ENCODE assay signal across 29 cellular contexts in the genomic region with DNA sequence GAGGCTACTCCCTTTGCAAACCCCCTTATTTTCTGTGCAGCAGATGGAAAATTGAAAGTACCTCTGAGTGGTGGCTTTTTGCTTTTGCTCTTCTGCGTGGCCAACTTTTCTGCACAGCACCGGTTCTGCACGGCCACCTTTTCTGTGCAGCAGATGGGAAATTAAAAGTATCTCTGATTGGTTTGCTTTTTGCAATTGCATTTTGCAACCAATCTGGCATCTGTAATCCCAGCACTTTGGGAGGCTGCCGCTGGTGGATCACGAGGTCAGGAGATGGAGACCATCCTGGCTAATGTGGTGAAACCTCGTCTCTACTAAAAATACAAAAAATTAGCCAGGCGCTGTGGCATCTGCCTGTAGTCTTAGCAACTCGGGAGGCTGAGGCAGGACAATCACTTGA.
"Had no signal": no experiment of that assay in that cellular context is flagged by ENCODE, and none has a peak within 500 bp of the region (broad histone marks: within the 10 kb centered on the region; RNA-seq: fewer than 3 reads in every experiment).

No MANE protein-coding gene starts in this region.

- H3K4me3 Mint-ChIP-seq: activated CD4-positive, alpha-beta memory T cell treated with anti-CD3 and anti-CD28 coated beads, Interleukin-2, amount 10 ng/mL, durations not matched to agents 7 days and 5 days; activated CD4-positive, alpha-beta T cell treated with anti-CD3 and anti-CD28 coated beads for 36 hours; activated CD4-positive, alpha-beta T cell treated with anti-CD3 and anti-CD28 coated beads, Interleukin-2, amount 10 ng/mL, durations not matched to agents 24 days and 14 days; activated naive CD4-positive, alpha-beta T cell treated with anti-CD3 and anti-CD28 coated beads, Interleukin-2, amount 10 ng/mL, durations not matched to agents 7 days and 5 days; activated naive CD8-positive, alpha-beta T cell treated with anti-CD3 and anti-CD28 coated beads, Interleukin-2, amount 10 ng/mL, durations not matched to agents 7 days and 5 days; activated T-cell treated with anti-CD3 and anti-CD28 coated beads, Interleukin-2, amount 50 U/mL, for 24 hours; activated T-cell treated with anti-CD3 and anti-CD28 coated beads, Interleukin-2, amount 50 U/mL, for 72 hours; brain had no signal

- H3K27ac Mint-ChIP-seq: activated CD4-positive, alpha-beta memory T cell treated with anti-CD3 and anti-CD28 coated beads, Interleukin-2, amount 10 ng/mL, durations not matched to agents 7 days and 5 days; activated CD4-positive, alpha-beta T cell treated with anti-CD3 and anti-CD28 coated beads for 36 hours; activated CD4-positive, alpha-beta T cell treated with anti-CD3 and anti-CD28 coated beads, Interleukin-2, amount 10 ng/mL, durations not matched to agents 24 days and 14 days; activated naive CD4-positive, alpha-beta T cell treated with anti-CD3 and anti-CD28 coated beads, Interleukin-2, amount 10 ng/mL, durations not matched to agents 7 days and 5 days; activated naive CD4-positive, alpha-beta T cell treated with anti-CD3 and anti-CD28 coated beads, Interleukin-2, amount 50 U/mL, for 72 hours; activated naive CD8-positive, alpha-beta T cell treated with anti-CD3 and anti-CD28 coated beads, Interleukin-2, amount 10 ng/mL, durations not matched to agents 7 days and 5 days; activated T-cell treated with anti-CD3 and anti-CD28 coated beads, Interleukin-2, amount 50 U/mL, for 24 hours; activated T-cell treated with anti-CD3 and anti-CD28 coated beads, Interleukin-2, amount 50 U/mL, for 72 hours; brain had no signal

- FAIRE-seq: endometrium, endothelial cell of umbilical vein had no signal

- H3K9me3 ChIP-seq: ascending aorta, breast epithelium, colonic mucosa, esophagus squamous epithelium, gastroesophageal sphincter had no signal

- ATAC-seq: activated CD4-positive, alpha-beta T cell treated with anti-CD3 and anti-CD28 coated beads for 36 hours; activated naive CD4-positive, alpha-beta T cell treated with anti-CD3 and anti-CD28 coated beads, Interleukin-2, amount 50 U/mL, for 72 hours; activated T-cell treated with anti-CD3 and anti-CD28 coated beads, Interleukin-2, amount 50 U/mL, for 72 hours; gastroesophageal sphincter had no signal

- DNase-seq: activated CD4-positive, alpha-beta memory T cell treated with anti-CD3 and anti-CD28 coated beads, Interleukin-2, amount 10 ng/mL, durations not matched to agents 7 days and 5 days; activated CD4-positive, alpha-beta T cell treated with anti-CD3 and anti-CD28 coated beads for 36 hours; activated CD4-positive, alpha-beta T cell treated with anti-CD3 and anti-CD28 coated beads, Interleukin-2, amount 10 ng/mL, durations not matched to agents 24 days and 14 days; activated CD4-positive, CD25-positive, alpha-beta regulatory T cell; activated CD4-positive, CD25-positive, alpha-beta regulatory T cell treated with anti-CD3 and anti-CD28 coated beads, Interleukin-2, amount 50 U/mL, for 72 hours; activated CD8-positive, alpha-beta memory T cell treated with anti-CD3 and anti-CD28 coated beads, Interleukin-2, amount 50 U/mL, for 48 hours; activated gamma-delta T cell; activated naive CD4-positive, alpha-beta T cell; activated naive CD4-positive, alpha-beta T cell treated with anti-CD3 and anti-CD28 coated beads, Interleukin-2, amount 10 ng/mL, durations not matched to agents 7 days and 5 days; activated naive CD8-positive, alpha-beta T cell treated with anti-CD3 and anti-CD28 coated beads, Interleukin-2, amount 10 ng/mL, durations not matched to agents 7 days and 5 days; activated T-cell treated with anti-CD3 and anti-CD28 coated beads for 4 hours; activated T-cell treated with anti-CD3 and anti-CD28 coated beads, Interleukin-2, amount 50 U/mL, for 24 hours; activated T-cell treated with anti-CD3 and anti-CD28 coated beads, Interleukin-2, amount 50 U/mL, for 72 hours; central memory CD4-positive, alpha-beta T cell; cerebellar nuclear complex; colonic mucosa; effector CD8-positive, alpha-beta T cell; esophagus squamous epithelium; foreskin melanocyte; T-helper 2 cell had no signal

- H3K4me3 ChIP-seq: ascending aorta, breast epithelium, cardiac muscle cell, colonic mucosa, esophagus squamous epithelium, gastroesophageal sphincter had no signal

- H3K36me3 Mint-ChIP-seq: activated naive CD8-positive, alpha-beta T cell treated with anti-CD3 and anti-CD28 coated beads, Interleukin-2, amount 10 ng/mL, durations not matched to agents 7 days and 5 days; brain had no signal

- H3K4me1 ChIP-seq: ascending aorta, breast epithelium, colonic mucosa, esophagus squamous epithelium, gastroesophageal sphincter had no signal

- H3K4me1 Mint-ChIP-seq: activated CD4-positive, alpha-beta memory T cell treated with anti-CD3 and anti-CD28 coated beads, Interleukin-2, amount 10 ng/mL, durations not matched to agents 7 days and 5 days; activated CD4-positive, alpha-beta T cell treated with anti-CD3 and anti-CD28 coated beads for 36 hours; activated CD4-positive, alpha-beta T cell treated with anti-CD3 and anti-CD28 coated beads, Interleukin-2, amount 10 ng/mL, durations not matched to agents 24 days and 14 days; activated naive CD4-positive, alpha-beta T cell treated with anti-CD3 and anti-CD28 coated beads, Interleukin-2, amount 10 ng/mL, durations not matched to agents 7 days and 5 days; activated naive CD8-positive, alpha-beta T cell treated with anti-CD3 and anti-CD28 coated beads, Interleukin-2, amount 10 ng/mL, durations not matched to agents 7 days and 5 days; brain had no signal

- H3K27me3 ChIP-seq: ascending aorta, breast epithelium, cardiac muscle cell, colonic mucosa, esophagus squamous epithelium, gastroesophageal sphincter had no signal

- H3K36me3 ChIP-seq: ascending aorta, breast epithelium, cardiac muscle cell, colonic mucosa, esophagus squamous epithelium, gastroesophageal sphincter had no signal

- H3K27me3 Mint-ChIP-seq: activated CD4-positive, alpha-beta memory T cell treated with anti-CD3 and anti-CD28 coated beads, Interleukin-2, amount 10 ng/mL, durations not matched to agents 7 days and 5 days; activated CD4-positive, alpha-beta T cell treated with anti-CD3 and anti-CD28 coated beads, Interleukin-2, amount 10 ng/mL, durations not matched to agents 24 days and 14 days; activated naive CD4-positive, alpha-beta T cell treated with anti-CD3 and anti-CD28 coated beads, Interleukin-2, amount 10 ng/mL, durations not matched to agents 7 days and 5 days had no signal

- H3K27ac ChIP-seq: ascending aorta, breast epithelium, cardiac muscle cell, colonic mucosa, epithelial cell of prostate, esophagus squamous epithelium, gastroesophageal sphincter had no signal
